Comparison of ENCODE assay signal across 9 cellular contexts in the genomic region with DNA sequence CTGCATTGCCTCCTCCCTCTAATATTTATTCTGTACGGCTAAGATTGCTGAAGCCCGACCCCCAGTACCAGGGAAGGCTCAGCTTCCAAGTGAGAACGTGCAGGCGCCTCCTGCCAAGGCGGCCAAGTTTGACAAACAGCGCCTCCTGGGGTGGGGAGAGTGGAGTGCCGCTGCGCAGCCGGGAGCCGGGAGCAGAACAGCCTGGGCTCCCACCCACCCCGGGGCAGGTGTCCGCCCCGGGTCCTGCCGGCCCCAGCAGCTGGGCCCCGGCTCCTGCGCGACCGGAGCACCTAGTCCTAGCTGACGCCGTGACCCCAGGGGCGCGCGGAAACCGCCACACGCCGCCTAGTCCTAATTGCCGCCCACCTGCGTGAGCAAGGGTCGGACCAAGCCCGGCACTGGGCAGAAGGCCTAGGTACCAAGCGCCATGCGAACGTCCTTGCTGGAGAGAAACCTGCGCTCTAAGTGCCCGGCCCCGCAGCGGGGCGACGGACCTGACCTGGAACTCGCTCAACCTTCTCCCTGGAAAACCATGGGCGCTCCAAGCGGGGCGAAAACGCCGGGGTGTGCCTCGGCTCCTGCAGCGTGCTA. TPM values are rescaled to one million over a fixed set of nuclear protein-coding genes. Genes with fewer than 3 reads are reported as not detected.
DNase-seq lines count a peak whose midpoint lies in the region; FAIRE-seq and TF ChIP-seq lines count a peak whose summit lies in the region.
"Had no signal": no experiment of that assay in that cellular context is flagged by ENCODE, and none has a peak within 500 bp of the region (broad histone marks: within the 10 kb centered on the region; RNA-seq: fewer than 3 reads in every experiment).

No MANE protein-coding gene starts in this region.

- peaks cover 0 to 28% (median 20%) of the 10 kb centered on the region in 4 experiments; a peak in 6 of 7 replicates for H3K4me1 ChIP-seq in H1 (replicated peaks in 1 of 4; ENCODE audit: control insufficient read depth in 3 of 4, insufficient read depth in 4 of 4, low read length in 3 of 4)

- peaks cover 20% of the 10 kb centered on the region; the same call in 1 of the 2 replicates for H3K23me2 ChIP-seq in H1 (ENCODE audit: low read depth, low read length)

- no peak overlapping the region for H3K27ac ChIP-seq in H1 (ENCODE audit: low read depth, low read length)

- H4K91ac ChIP-seq in H1 (replicated peaks; ENCODE audit: insufficient read length, low read length), result no peak overlapping the region

- no peak overlapping the region for H4K5ac ChIP-seq in H1 (ENCODE audit: insufficient read length, low read depth, low read length)

- no peak overlapping the region for H3K56ac ChIP-seq in H1 (replicated peaks; ENCODE audit: insufficient read length, low read depth, low read length)

- no peak for DNase-seq in BJ (ENCODE audit: low read depth)
- DNase-seq in LNCaP clone FGC (ENCODE audit: low read depth), result no peak
- peak in 1 of 2 experiments; percentile 93 for DNase-seq in H1 (ENCODE audit: low read depth in 1 of 2, low spot score in 2 of 2)
- DNase-seq in neural crest cell (ENCODE audit: low read depth, low spot score), result peak; percentile 84
- DNase-seq in hippocampal formation (lab: John Stamatoyannopoulos, UW), result no peak
- no peak for DNase-seq in foreskin melanocyte
- DNase-seq in NCI-H226, result no peak
- DNase-seq in NCI-H1436 treated with DMSO at 0.1 percent for 48 hours (lab: John Stamatoyannopoulos, UW), result no peak

- no peak overlapping the region for H3K23ac ChIP-seq in H1 (ENCODE audit: insufficient read length)

- H3K36me3 ChIP-seq in BJ (ENCODE audit: control insufficient read depth, insufficient read depth, low read length) (no peaks in the 10 kb centered on the region), H1 (ENCODE audit: control insufficient read depth in 2 of 4, insufficient read depth in 4 of 4, low read length in 3 of 4) (peaks cover 0 to 21% (median 0%) of the 10 kb centered on the region in 4 experiments; a peak in 1 of 8 replicates)

- H2AFZ ChIP-seq in H1 (ENCODE audit: low read length), result no peak overlapping the region

- H2BK15ac ChIP-seq in H1 (ENCODE audit: low read length), result no peak overlapping the region

- H3K9ac ChIP-seq in H1 (replicated peaks in 1 of 4; ENCODE audit: extremely low read depth in 1 of 4, low read depth in 3 of 4, low read length in 3 of 4), result no peak overlapping the region

- no peak overlapping the region for H3K18ac ChIP-seq in H1 (ENCODE audit: extremely low read depth, low read length)

- peak; percentile 61 to 76 for TF ChIP-seq RAD21 in H1 (IDR thresholded peaks at IDR 0.05 in 1 of 2, conservative IDR thresholded peaks at IDR 0.05 in 1 of 2; ENCODE audit: low read depth in 2 of 2, low read length in 2 of 2)

- H3K36me3 Mint-ChIP-seq in neural crest cell (ENCODE audit: low read depth), result no peaks in the 10 kb centered on the region

- TF ChIP-seq POLR2A in H1 (IDR thresholded peaks at IDR 0.05; ENCODE audit: control extremely low read depth in 1 of 2, low read depth in 2 of 2, low read length in 2 of 2), result no peak

- no peaks in the 10 kb centered on the region for H3K9me3 Mint-ChIP-seq in neural crest cell
- H3K9me3 Mint-ChIP-seq: central memory CD8-positive, alpha-beta T cell had no signal

- no peak overlapping the region for H4K8ac ChIP-seq in H1 (ENCODE audit: extremely low read depth, insufficient read depth, low read length)

- no peak overlapping the region for H2AK5ac ChIP-seq in H1 (ENCODE audit: low read depth, low read length)

- TF ChIP-seq EP300 in H1 (IDR thresholded peaks at IDR 0.05; ENCODE audit: borderline replicate concordance in 1 of 2, low read depth in 2 of 2, low read length in 2 of 2), result no peak

- no peaks in the 10 kb centered on the region for H3K9me3 ChIP-seq in H1 (ENCODE audit: insufficient read depth in 2 of 2, low read depth in 1 of 2, low read length in 1 of 2)

- TF ChIP-seq CTCF in BJ (IDR thresholded peaks at IDR 0.05; ENCODE audit: insufficient read depth, low read depth, low read length) (peak; percentile 58), LNCaP clone FGC (IDR thresholded peaks at IDR 0.05; ENCODE audit: control insufficient read depth, extremely low read depth, insufficient read depth) (peak; percentile 90), H1 (IDR thresholded peaks at IDR 0.05; ENCODE audit: control extremely low read depth in 1 of 3, insufficient read depth in 1 of 3, low read depth in 1 of 3, low read length in 3 of 3) (peak; percentile 63 to 79 (median 74)), neural crest cell (conservative IDR thresholded peaks at IDR 0.05) (peak; percentile 80)

- peaks cover 16 to 26% of the 10 kb centered on the region in 2 experiments for H4K20me1 ChIP-seq in H1 (replicated peaks in 1 of 2; ENCODE audit: control insufficient read depth in 1 of 2, insufficient read depth in 2 of 2, low read length in 2 of 2)

- CTCF ChIA-PET in BJ (lab: Yijun Ruan, JAX) (interaction anchor here (1.2 to 3.0 kb wide), 2 partner anchors 52 to 1764 kb away, joined by 5 to 8 read pairs; no protein-coding TSS in a partner anchor), H1 (lab: Charles Lee; ENCODE audit: partially characterized antibody) (interaction anchor here (0.6 to 3.0 kb wide), 21 partner anchors 8 to 1683 kb away, joined by 3 to 11 read pairs (median 3); no protein-coding TSS in a partner anchor)

- H3K4me3 Mint-ChIP-seq in neural crest cell, result peak overlapping the region; percentile 41
- H3K4me3 Mint-ChIP-seq: central memory CD8-positive, alpha-beta T cell had no signal

- no peak overlapping the region for H2BK120ac ChIP-seq in H1 (replicated peaks; ENCODE audit: low read depth, low read length)

- no peak overlapping the region for H2BK12ac ChIP-seq in H1 (ENCODE audit: low read depth, low read length)

- 4% methylated on average over 36 of the region's 47 CpGs; no CpG with 5 or more reads in 1 of the 2 experiments for WGBS in H1 (ENCODE audit: extremely low coverage in 1 of 2, insufficient coverage in 1 of 2, insufficient read length in 1 of 2, insufficient replicate concordance in 2 of 2, low coverage in 1 of 2, low lambda C conversion rate in 2 of 2, missing lambda C conversion rate in 1 of 2), 2 experiments

- no peak overlapping the region for H2BK5ac ChIP-seq in H1 (ENCODE audit: low read depth, low read length)

- no peak overlapping the region for H3K4ac ChIP-seq in H1 (replicated peaks; ENCODE audit: insufficient read length, low read depth, low read length)

- no peak overlapping the region for H3K27ac Mint-ChIP-seq in neural crest cell (ENCODE audit: unreplicated experiment)

- no peaks in the 10 kb centered on the region for H3K79me2 ChIP-seq in H1 (ENCODE audit: control insufficient read depth in 1 of 2, insufficient read depth in 2 of 2, low read length in 2 of 2)

- no peaks in the 10 kb centered on the region for H3K79me1 ChIP-seq in H1 (ENCODE audit: low read depth, low read length)

- peaks cover 86% of the 10 kb centered on the region for H3K27me3 Mint-ChIP-seq in neural crest cell (ENCODE audit: low read depth)

- POLR2A ChIA-PET in BJ (lab: Charles Lee), result no interaction called here
- POLR2A ChIA-PET in H1 (lab: Charles Lee; ENCODE audit: partially characterized antibody), result interaction anchor here (0.8 to 1.0 kb wide), 2 partner anchors 10 to 53 kb away, joined by 3 to 4 read pairs; no protein-coding TSS in a partner anchor

- H3K4me1 Mint-ChIP-seq in neural crest cell, result peaks cover 38% of the 10 kb centered on the region

- H3K4me3 ChIP-seq in BJ (ENCODE audit: low read depth, low read length), result no peak overlapping the region
- no peak overlapping the region for H3K4me3 ChIP-seq in LNCaP clone FGC (ENCODE audit: low read depth, low read length)
- peak overlapping the region in 1 of 4 experiments; percentile 55; a peak in 2 of 8 replicates for H3K4me3 ChIP-seq in H1 (ENCODE audit: extremely low read depth in 1 of 4, insufficient read depth in 2 of 4, low read depth in 3 of 4, low read length in 4 of 4)

- FAIRE-seq in H1 (lab: Jason Lieb, UNC), result no peak

- H3K4me2 ChIP-seq in H1 (ENCODE audit: insufficient read depth in 1 of 2, low read depth in 2 of 2, low read length in 2 of 2), result peak overlapping the region; percentile 62 to 75

- H3K27me3 ChIP-seq in BJ (ENCODE audit: control insufficient read depth, insufficient read depth, low read length), result peaks cover 55% of the 10 kb centered on the region
- H3K27me3 ChIP-seq in H1 (replicated peaks in 1 of 4; ENCODE audit: control insufficient read depth in 3 of 4, extremely low read depth in 1 of 4, insufficient read depth in 3 of 4, low read length in 3 of 4), result peaks cover 84 to 96% (median 90%) of the 10 kb centered on the region in 4 experiments

- no peak overlapping the region for H2BK20ac ChIP-seq in H1 (ENCODE audit: low read length)

- H3K14ac ChIP-seq in H1 (ENCODE audit: insufficient read length), result no peak overlapping the region

TF ChIP-seq in H1, 55 proteins besides CTCF, POLR2A, EP300 and RAD21 (continues in another document):
- TF ChIP-seq SIX5 (IDR thresholded peaks at IDR 0.05; ENCODE audit: low read depth, low read length) (no peak), BCL11A (IDR thresholded peaks at IDR 0.05; ENCODE audit: low read depth in 2 of 2, low read length in 2 of 2) (no peak), PHF8 (conservative IDR thresholded peaks at IDR 0.05; ENCODE audit: low read depth, low read length) (no peak), SIRT6 (IDR thresholded peaks at IDR 0.05; ENCODE audit: low read length) (no peak), ASH2L (IDR thresholded peaks at IDR 0.05; ENCODE audit: low read length) (no peak), KDM4A (IDR thresholded peaks at IDR 0.05; ENCODE audit: low read depth, low read length, severe bottlenecking) (no peak), RXRA (IDR thresholded peaks at IDR 0.05; ENCODE audit: insufficient read depth, low read depth, low read length) (no peak), KDM1A (IDR thresholded peaks at IDR 0.05; ENCODE audit: borderline replicate concordance, low read length) (no peak), CTBP2 (IDR thresholded peaks at IDR 0.05; ENCODE audit: borderline replicate concordance, insufficient read depth, insufficient read length, low read length) (no peak)

RNA-seq across cellular contexts. Expression of a gene that starts 5.0 kb away (rescaled TPM):
- 0.31 and 0.32 TPM in 2 replicates for polyA plus RNA-seq in BJ (2011; rRNA removed)
- 0.41 and 0.47 TPM in 2 replicates for polyA minus RNA-seq in BJ (2011; rRNA and poly(A)+ RNA removed)
- 0.26 and 0.38 TPM in 2 replicates for total RNA-seq in H1 (2021; fragmentation: NEBNext Ultra II Directional; extraction: Animal tissue kit (Norgen Biotek cat#: 25700))
- 0.08 and 0.20 TPM in 2 replicates for polyA plus RNA-seq in H1 (2011; rRNA removed)
- 0.31 TPM for polyA plus RNA-seq in H1 (2011; cell fraction: cytosol; rRNA removed)
- 0.40 TPM for polyA plus RNA-seq in H1 (2011; cell fraction: nucleus; rRNA removed)
- polyA plus RNA-seq in H1 (2012, experiment 1 of 2), result 0.07 to 0.15 TPM (median 0.12 TPM) in 4 replicates
- polyA plus RNA-seq in H1 (2012, experiment 2 of 2), result 0.07 TPM
- 0.10 TPM for polyA plus RNA-seq in H1 (2013, experiment 1 of 2)
- polyA plus RNA-seq in H1 (2013, experiment 2 of 2), result 0.09 TPM
- 0.76 TPM in 1 of 2 replicates, not detected in the other for polyA minus RNA-seq in H1 (2011; rRNA and poly(A)+ RNA removed)
- not detected for polyA minus RNA-seq in H1 (2011; cell fraction: cytosol; rRNA and poly(A)+ RNA removed)
- polyA minus RNA-seq in H1 (2011; cell fraction: nucleus; rRNA and poly(A)+ RNA removed), result 0.30 TPM
- 11.2 and 11.6 TPM in 2 replicates for total RNA-seq in neural crest cell
